ENCODE assay signal across 8 cellular contexts in genomic region chr9:98034593-98035546, GRCh38. TPM values are rescaled to one million over a fixed set of nuclear protein-coding genes. Genes with fewer than 3 reads are reported as not detected.
DNase-seq lines count a peak whose midpoint lies in the region; ATAC-seq, FAIRE-seq and TF ChIP-seq lines count a peak whose summit lies in the region.

No MANE protein-coding gene starts in this region.

- no peaks in the 10 kb centered on the region for H3K4me1 ChIP-seq in A549
- H3K4me1 ChIP-seq in OCI-LY7 (ENCODE audit: insufficient read depth, low read length, poor library complexity, severe bottlenecking): peaks cover 30% of the 10 kb centered on the region

- no peak overlapping the region for H3K4me3 ChIP-seq in A549
- H3K4me3 ChIP-seq in OCI-LY7 (ENCODE audit: low read depth, low read length, poor library complexity, severe bottlenecking): peak overlapping the region; percentile 34

- BruUV-seq in OCI-LY7 (replicated peaks; lab: Mats Ljungman, UMichigan): no TSS peak

- no peak overlapping the region for H3K27ac ChIP-seq in A549
- H3K27ac ChIP-seq in OCI-LY7 (ENCODE audit: low read depth, low read length, poor library complexity, severe bottlenecking): no peak overlapping the region

- POLR2A ChIA-PET in A549 (lab: Yijun Ruan, JAX): interaction anchor here (1.8 kb wide), 1 partner anchor 21 kb away, joined by 5 read pairs; no protein-coding TSS in a partner anchor
- POLR2A ChIA-PET in OCI-LY7 (lab: Charles Lee): interaction anchor here (0.6 to 1.0 kb wide), 2 partner anchors 24 to 112 kb away, joined by 3 to 4 read pairs; no protein-coding TSS in a partner anchor

- TF ChIP-seq EP300 in A549 (IDR thresholded peaks at IDR 0.05): no peak

- no peak for FAIRE-seq in A549 (lab: Jason Lieb, UNC)
- FAIRE-seq in GM12892 (lab: Jason Lieb, UNC): peak; percentile 85

- H3K79me2 ChIP-seq in OCI-LY7 (ENCODE audit: insufficient read depth, low read depth, low read length): no peaks in the 10 kb centered on the region

- 37% methylated on average over 20 of the region's 20 CpGs for WGBS in A549 (ENCODE audit: missing lambda C conversion rate)

- H3K4me3 Mint-ChIP-seq in neural crest cell: no peak overlapping the region
- peak overlapping the region; percentile 62 to 74 for H3K4me3 Mint-ChIP-seq in stimulated activated naive CD8-positive, alpha-beta T cell treated with anti-CD3 and anti-CD28 coated beads, Interleukin-15, amount 100 ng/mL, for 72 hours

- H4K20me1 ChIP-seq in OCI-LY7 (ENCODE audit: insufficient read depth, low read length): no peaks in the 10 kb centered on the region

- H3K9me2 ChIP-seq in OCI-LY7 (ENCODE audit: insufficient read depth, low read length): no peaks in the 10 kb centered on the region

- H3K27ac Mint-ChIP-seq in neural crest cell (ENCODE audit: unreplicated experiment): no peak overlapping the region
- H3K27ac Mint-ChIP-seq in stimulated activated naive CD8-positive, alpha-beta T cell treated with anti-CD3 and anti-CD28 coated beads, Interleukin-15, amount 100 ng/mL, for 72 hours: peak overlapping the region in 1 of 2 donors; percentile 59

- no peak for TF ChIP-seq POLR2A in A549 (IDR thresholded peaks at IDR 0.05; ENCODE audit: low read length)
- no peak for TF ChIP-seq POLR2A in GM12892 (IDR thresholded peaks at IDR 0.05; ENCODE audit: low read depth, low read length)

- peak; percentile 96 to 97 for ATAC-seq in A549
- peak; percentile 34 for ATAC-seq in HG03378 (IDR thresholded peaks at IDR 0.05; ENCODE audit: unreplicated experiment)
- peak; percentile 98 for ATAC-seq in stimulated activated naive CD8-positive, alpha-beta T cell treated with anti-CD3 and anti-CD28 coated beads, Interleukin-15, amount 100 ng/mL, for 72 hours

- no peaks in the 10 kb centered on the region for H3K36me3 ChIP-seq in OCI-LY7 (ENCODE audit: insufficient read depth, low read length)

- CTCF ChIA-PET in A549 (lab: Yijun Ruan, JAX): interaction anchor here (0.6 to 3.8 kb wide), 44 partner anchors 9 to 389 kb away, joined by 3 to 39 read pairs (median 4); partner anchors contain the start of genes ANP32B, NANS and TRMO
- CTCF ChIA-PET in OCI-LY7 (lab: Charles Lee; ENCODE audit: unreplicated experiment): interaction anchor here (0.5 to 0.9 kb wide), 5 partner anchors 9 to 165 kb away, joined by 3 read pairs; partner anchors contain the start of gene ANP32B

- no peaks in the 10 kb centered on the region for H3K36me3 Mint-ChIP-seq in neural crest cell (ENCODE audit: low read depth)

- peak; percentile 50 to 52; a peak in 4 of 5 replicates for TF ChIP-seq RAD21 in A549 (conservative IDR thresholded peaks at IDR 0.05 in 1 of 2, IDR thresholded peaks at IDR 0.05 in 1 of 2)

- H2AFZ ChIP-seq in OCI-LY7 (ENCODE audit: low read length): peak overlapping the region; percentile 88

- no peaks in the 10 kb centered on the region for H3K9me3 ChIP-seq in A549
- no peaks in the 10 kb centered on the region for H3K9me3 ChIP-seq in OCI-LY7 (ENCODE audit: low read length)

- H3K4me1 Mint-ChIP-seq in neural crest cell: no peaks in the 10 kb centered on the region
- peaks cover 23% of the 10 kb centered on the region for H3K4me1 Mint-ChIP-seq in stimulated activated naive CD8-positive, alpha-beta T cell treated with anti-CD3 and anti-CD28 coated beads, Interleukin-15, amount 100 ng/mL, for 72 hours

- peaks cover 73% of the 10 kb centered on the region for H3K27me3 Mint-ChIP-seq in neural crest cell (ENCODE audit: low read depth)
- H3K27me3 Mint-ChIP-seq in stimulated activated naive CD8-positive, alpha-beta T cell treated with anti-CD3 and anti-CD28 coated beads, Interleukin-15, amount 100 ng/mL, for 72 hours: peaks cover 3% of the 10 kb centered on the region

- TF ChIP-seq CTCF in A549 (IDR thresholded peaks at IDR 0.05): peak; percentile 71
- peak; percentile 91 for TF ChIP-seq CTCF in OCI-LY7 (conservative IDR thresholded peaks at IDR 0.05; ENCODE audit: low read length)
- TF ChIP-seq CTCF in neural crest cell (conservative IDR thresholded peaks at IDR 0.05): peak; percentile 81

- peak; percentile 83 to 84 for DNase-seq in A549 (ENCODE audit: low read depth in 1 of 2, low spot score in 1 of 2)
- no peak for DNase-seq in GM12892 (ENCODE audit: insufficient read length)
- DNase-seq in OCI-LY7 (ENCODE audit: low spot score): peak; percentile 89
- DNase-seq in activated T-cell treated with anti-CD3 and anti-CD28 coated beads, Interleukin-2, amount 50 U/mL, for 1 hour: peak; percentile 86
- peak; percentile 53 for DNase-seq in fibroblast of gingiva (ENCODE audit: low read depth)
- peak; percentile 90 for DNase-seq in neural crest cell (ENCODE audit: low read depth, low spot score)
- peak; percentile 84 to 86 for DNase-seq in stimulated activated naive CD8-positive, alpha-beta T cell treated with anti-CD3 and anti-CD28 coated beads, Interleukin-15, amount 100 ng/mL, for 72 hours

- no peaks in the 10 kb centered on the region for H3K9me3 Mint-ChIP-seq in neural crest cell
- no peaks in the 10 kb centered on the region for H3K9me3 Mint-ChIP-seq in stimulated activated naive CD8-positive, alpha-beta T cell treated with anti-CD3 and anti-CD28 coated beads, Interleukin-15, amount 100 ng/mL, for 72 hours

- H3K4me2 ChIP-seq in A549 (peak overlapping the region; percentile 76), OCI-LY7 (ENCODE audit: low read length) (peak overlapping the region; percentile 74)

- intact Hi-C loops in OCI-LY7 (cut with micrococcal nuclease; ENCODE audit: unreplicated experiment): loop anchor here (1.0 kb wide), 3 partner anchors 52 to 112 kb away; partner anchors contain the start of gene ANP32B

TF ChIP-seq in A549, 52 proteins besides CTCF, POLR2A, EP300 and RAD21:
- TF ChIP-seq SMC3 (IDR thresholded peaks at IDR 0.05): peak; percentile 69
- no peak for TF ChIP-seq POLR2AphosphoS2 (conservative IDR thresholded peaks at IDR 0.05; ENCODE audit: low read length)

RNA-seq across cellular contexts. Expression of gene NANS, which starts 21.7 kb away (rescaled TPM):
- polyA plus RNA-seq in A549 (2011; rRNA removed) (66.6 and 70.2 TPM in 2 replicates), A549 (2017; fragmentation: RNase III; extraction: RNeasy Plus Mini Kit Qiagen cat#74134 plus additional on column Dnase treatment) (53.3 to 58.2 TPM (median 56.8 TPM) in 3 replicates)
- 61.8 and 67.8 TPM in 2 replicates for polyA plus RNA-seq in A549 (2012; cell fraction: cytosol; rRNA removed)
- 43.6 and 58.5 TPM in 2 replicates for polyA plus RNA-seq in A549 (2012; cell fraction: nucleus; rRNA removed)
- polyA minus RNA-seq in A549 (2011; rRNA and poly(A)+ RNA removed): 43.5 and 51.4 TPM in 2 replicates
- 45.7 TPM for polyA plus RNA-seq in GM12892 (2012; ENCODE audit: missing spikeins)
- total RNA-seq in OCI-LY7 (2014; rRNA removed; shearing (Covaris generic)): 63.7 and 70.6 TPM in 2 replicates
- total RNA-seq in OCI-LY7 (2022) (50.4 and 56.9 TPM in 2 replicates), neural crest cell (39.6 and 40.9 TPM in 2 replicates)

RNA-seq across cellular contexts. Expression of gene ANP32B, which starts 51.7 kb away (rescaled TPM):
- 97.0 and 127 TPM in 2 replicates for polyA plus RNA-seq in A549 (2011; rRNA removed)
- polyA plus RNA-seq in A549 (2012; cell fraction: cytosol; rRNA removed): 49.0 and 58.8 TPM in 2 replicates
- polyA plus RNA-seq in A549 (2012; cell fraction: nucleus; rRNA removed): 12.9 and 16.1 TPM in 2 replicates
- 346 to 360 TPM (median 350 TPM) in 3 replicates for polyA plus RNA-seq in A549 (2017; fragmentation: RNase III; extraction: RNeasy Plus Mini Kit Qiagen cat#74134 plus additional on column Dnase treatment)
- 24.4 and 30.3 TPM in 2 replicates for polyA minus RNA-seq in A549 (2011; rRNA and poly(A)+ RNA removed)
- 277 TPM for polyA plus RNA-seq in GM12892 (2012; ENCODE audit: missing spikeins)
- total RNA-seq in OCI-LY7 (2014; rRNA removed; shearing (Covaris generic)): 32.1 and 52.7 TPM in 2 replicates
- total RNA-seq in OCI-LY7 (2022): 389 and 454 TPM in 2 replicates
- 220 and 235 TPM in 2 replicates for total RNA-seq in neural crest cell

Comparison
In these comparisons a context has a peak if more than half of its experiments do, and no peak if none do; other contexts are left out.
1. ATAC-seq: peak in every context shown above with its lines; median percentile 98 in stimulated activated naive CD8-positive, alpha-beta T cell treated with anti-CD3 and anti-CD28 coated beads, Interleukin-15, amount 100 ng/mL, for 72 hours; 96 in A549; 34 in HG03378.